Comparison of ENCODE assay signal across 10 cellular contexts in the genomic region with DNA sequence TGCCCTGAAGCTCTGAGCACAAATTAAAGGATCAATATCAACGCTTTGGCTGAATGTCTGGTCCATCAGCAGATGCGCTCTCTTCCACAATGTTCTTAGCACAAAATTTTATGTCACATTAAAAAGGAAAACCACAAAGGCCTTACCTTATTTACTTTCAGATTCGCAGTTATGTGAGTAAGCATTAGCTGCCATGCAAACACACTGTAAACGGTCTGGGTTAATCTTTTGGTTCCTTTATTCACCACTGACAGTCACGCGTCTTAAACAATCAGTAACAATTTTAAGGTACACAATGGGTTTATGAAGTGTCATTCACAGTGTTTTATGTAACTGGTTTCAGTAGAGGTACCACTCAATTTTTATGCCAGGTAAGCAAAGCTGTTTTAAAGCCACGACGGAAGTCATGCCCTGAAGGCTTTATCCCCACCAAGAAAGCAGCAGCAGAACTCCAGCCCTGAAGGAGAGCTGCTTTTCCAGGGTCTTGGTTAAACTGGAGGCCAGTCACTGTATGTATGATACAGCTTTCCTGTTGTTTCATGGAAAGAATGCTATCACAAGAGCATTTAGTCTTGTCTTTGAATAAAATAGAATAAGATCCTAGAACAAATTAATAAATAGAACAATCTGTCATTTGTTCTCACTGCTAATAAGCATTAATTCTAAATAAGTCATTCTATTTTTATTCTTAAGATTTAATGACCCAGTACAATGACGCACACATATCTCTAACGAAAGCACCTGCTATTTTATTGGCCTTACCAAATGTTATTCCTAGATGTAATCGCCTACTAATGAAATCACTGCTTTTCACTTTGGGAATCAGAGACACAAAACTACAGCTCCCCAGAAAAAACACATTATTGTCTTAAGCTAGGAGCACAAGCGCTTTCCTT.
DNase-seq lines count a peak whose midpoint lies in the region; ATAC-seq lines count a peak whose summit lies in the region.
"Had no signal": no experiment of that assay in that cellular context is flagged by ENCODE, and none has a peak within 500 bp of the region (broad histone marks: within the 10 kb centered on the region; RNA-seq: fewer than 3 reads in every experiment).

No MANE protein-coding gene starts in this region.

- no peaks in the 10 kb centered on the region for H3K9me3 Mint-ChIP-seq in memory B cell
- H3K9me3 Mint-ChIP-seq: activated naive CD4-positive, alpha-beta T cell treated with anti-CD3 and anti-CD28 coated beads, Interleukin-2, amount 50 U/mL, for 24 hours had no signal

- no peak overlapping the region for H3K4me3 Mint-ChIP-seq in memory B cell
- H3K4me3 Mint-ChIP-seq: activated naive CD4-positive, alpha-beta T cell treated with anti-CD3 and anti-CD28 coated beads, Interleukin-2, amount 50 U/mL, for 24 hours; neural crest cell had no signal

- peak overlapping the region; percentile 69 for H3K27ac Mint-ChIP-seq in memory B cell
- H3K27ac Mint-ChIP-seq: activated naive CD4-positive, alpha-beta T cell treated with anti-CD3 and anti-CD28 coated beads, Interleukin-2, amount 50 U/mL, for 24 hours had no signal

- peaks cover 13% of the 10 kb centered on the region for H3K36me3 Mint-ChIP-seq in memory B cell

- ATAC-seq in GM19455 (IDR thresholded peaks at IDR 0.05; ENCODE audit: unreplicated experiment) (peak; percentile 82), HG03103 (IDR thresholded peaks at IDR 0.05; ENCODE audit: low read depth, unreplicated experiment) (peak; percentile 54), memory B cell (ENCODE audit: low read depth) (peak; percentile 58)
- ATAC-seq in stimulated activated naive CD8-positive, alpha-beta T cell treated with anti-CD3 and anti-CD28 coated beads, Interleukin-15, Interleukin-2, amounts not matched to agents 100 U/mL and 50 U/mL, for 24 hours, result no peak
- ATAC-seq: SK-N-SH treated with all-trans-retinoic acid at 6 μM for 48 hours had no signal

- intact Hi-C loops in cardiac septum (cut with DNase I), result no loop called here

- DNase-seq in NCI-H526 (lab: John Stamatoyannopoulos, UW) (peak; percentile 24 to 40), memory B cell (ENCODE audit: low spot score in 2 of 2) (no peak), midbrain (lab: John Stamatoyannopoulos, UW) (no peak), cardiac septum (ENCODE audit: low spot score) (no peak)
- DNase-seq in stimulated activated naive CD8-positive, alpha-beta T cell treated with anti-CD3 and anti-CD28 coated beads, Interleukin-15, Interleukin-2, amounts not matched to agents 100 U/mL and 50 U/mL, for 24 hours, result no peak

- H3K27me3 Mint-ChIP-seq in memory B cell, result no peaks in the 10 kb centered on the region
- H3K27me3 Mint-ChIP-seq: activated naive CD4-positive, alpha-beta T cell treated with anti-CD3 and anti-CD28 coated beads, Interleukin-2, amount 50 U/mL, for 24 hours had no signal

- peaks cover 20% of the 10 kb centered on the region for H3K4me1 Mint-ChIP-seq in memory B cell

Comparison
In these comparisons a context has a peak if more than half of its experiments do, and no peak if none do; other contexts are left out.
1. DNase-seq: peak in NCI-H526 (2 of 2); none in memory B cell (0 of 2), midbrain (single experiment), stimulated activated naive CD8-positive, alpha-beta T cell treated with anti-CD3 and anti-CD28 coated beads, Interleukin-15, Interleukin-2, amounts not matched to agents 100 U/mL and 50 U/mL, for 24 hours (single experiment) and cardiac septum (single experiment).